In genomic region chr12:69739287-69740191, GRCh38 we compare ENCODE assay signal across 8 cellular contexts. TPM values are rescaled to one million over a fixed set of nuclear protein-coding genes. Genes with fewer than 3 reads are reported as not detected.
A peak's percentile ranks its signal among the peaks of the same experiment; 100 is the strongest.
DNase-seq lines count a peak whose midpoint lies in the region; ATAC-seq and TF ChIP-seq lines count a peak whose summit lies in the region.

No MANE protein-coding gene starts in this region.

- TF ChIP-seq CTCF in C4-2B (conservative IDR thresholded peaks at IDR 0.05) (no peak), epithelial cell of proximal tubule (conservative IDR thresholded peaks at IDR 0.05; ENCODE audit: low read depth, low read length) (no peak), mucosa of descending colon (IDR thresholded peaks at IDR 0.05) (no peak)

- ATAC-seq in GM19452 (IDR thresholded peaks at IDR 0.05; ENCODE audit: unreplicated experiment): peak; percentile 50
- ATAC-seq in HG03565 (IDR thresholded peaks at IDR 0.05; ENCODE audit: unreplicated experiment): peak; percentile 26
- ATAC-seq in mucosa of descending colon: peak; percentile 79

- H3K4me3 ChIP-seq in epithelial cell of proximal tubule (ENCODE audit: low read depth, low read length) (peak overlapping the region; percentile 89), mucosa of descending colon (peak overlapping the region; percentile 53)

- DNase-seq in NOMO-1 treated with DMSO at 0.1 percent for 48 hours (lab: John Stamatoyannopoulos, UW; ENCODE audit: unreplicated experiment) (peak; percentile 66), epithelial cell of proximal tubule (ENCODE audit: low read depth) (peak; percentile 40), mucosa of descending colon (peak; percentile 73 to 86 (median 86))
- peak; percentile 60 for DNase-seq in activated CD8-positive, alpha-beta memory T cell treated with anti-CD3 and anti-CD28 coated beads, Interleukin-2, amount 50 U/mL, for 4 hours
- DNase-seq in stimulated activated CD8-positive, alpha-beta memory T cell treated with anti-CD3 and anti-CD28 coated beads, Interleukin-4, amount 100 ng/mL, for 24 hours (ENCODE audit: low read depth): peak; percentile 36

- H3K9me3 ChIP-seq in mucosa of descending colon: no peaks in the 10 kb centered on the region

- H3K4me1 ChIP-seq in mucosa of descending colon (ENCODE audit: low read depth): peaks cover 6% of the 10 kb centered on the region

- no peaks in the 10 kb centered on the region for H3K36me3 ChIP-seq in mucosa of descending colon (ENCODE audit: low read depth)

- intact Hi-C loops in mucosa of descending colon (cut with DNase I, micrococcal nuclease): no loop called here

- peak overlapping the region; percentile 83 for H3K27ac ChIP-seq in C4-2B

RNA-seq across cellular contexts. Expression of gene RAB3IP, which starts 0.9 kb away (rescaled TPM):
- total RNA-seq in epithelial cell of proximal tubule: 45.4 and 62.6 TPM in 2 replicates
- 10 to 100 TPM; 19.2 to 57.6 (median 37.4) TPM for total RNA-seq in mucosa of descending colon

RNA-seq across cellular contexts. Expression of gene BEST3, which starts 40.4 kb away (rescaled TPM):
- total RNA-seq in epithelial cell of proximal tubule (2.2 and 2.5 TPM in 2 replicates), mucosa of descending colon (under 1 TPM in 2 of 3 donors, not detected in 1; 0.09 to 0.27 TPM)

Comparison
In these comparisons a context has a peak if more than half of its experiments do, and no peak if none do; other contexts are left out.
1. Peak in every context shown above with its lines: DNase-seq, ATAC-seq, H3K4me3 ChIP-seq and H3K27ac ChIP-seq.
2. ATAC-seq: peak in every context shown above with its lines; median percentile 79 in mucosa of descending colon; 50 in GM19452; 26 in HG03565.
3. DNase-seq: peak in every context shown above with its lines; median percentile 86 in mucosa of descending colon; 66 in NOMO-1 treated with DMSO at 0.1 percent for 48 hours; 60 in activated CD8-positive, alpha-beta memory T cell treated with anti-CD3 and anti-CD28 coated beads, Interleukin-2, amount 50 U/mL, for 4 hours; 40 in epithelial cell of proximal tubule; 36 in stimulated activated CD8-positive, alpha-beta memory T cell treated with anti-CD3 and anti-CD28 coated beads, Interleukin-4, amount 100 ng/mL, for 24 hours.